ENCODE assay signal across 8 cellular contexts in the genomic region with DNA sequence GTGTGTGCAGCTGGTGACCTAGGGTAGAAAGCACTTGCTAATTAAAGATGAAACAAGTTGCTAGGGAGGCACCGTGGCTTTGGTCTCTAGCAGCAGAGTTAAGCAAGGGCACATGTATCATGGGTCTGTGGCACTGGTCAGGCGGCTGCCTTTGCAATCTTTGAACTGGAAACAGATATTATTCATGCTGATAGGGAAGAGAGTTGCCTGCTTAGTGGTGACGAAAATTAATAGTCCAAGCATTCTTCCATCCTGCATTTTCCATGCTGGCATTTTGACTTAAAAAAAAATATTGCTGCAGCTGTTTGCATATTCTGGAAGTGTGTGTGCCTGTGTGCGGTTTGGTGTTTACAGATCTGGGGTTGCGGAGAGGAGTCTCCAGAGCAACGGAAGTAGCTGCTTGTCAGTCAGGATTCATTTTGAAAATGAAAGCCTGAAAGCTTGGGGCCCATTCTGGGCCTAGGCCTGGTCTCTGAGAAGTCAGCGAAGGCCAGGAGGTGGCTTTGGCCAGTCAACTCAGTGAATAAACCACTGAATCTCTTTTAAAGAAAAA. TPM values are rescaled to one million over a fixed set of nuclear protein-coding genes. Genes with fewer than 3 reads are reported as not detected.
DNase-seq lines count a peak whose midpoint lies in the region; ATAC-seq and TF ChIP-seq lines count a peak whose summit lies in the region.

No MANE protein-coding gene starts in this region.

- no peak for TF ChIP-seq POLR2A in uterus (IDR thresholded peaks at IDR 0.05)

- no peaks in the 10 kb centered on the region for H3K36me3 Mint-ChIP-seq in activated naive CD4-positive, alpha-beta T cell treated with anti-CD3 and anti-CD28 coated beads, Interleukin-2, amount 50 U/mL, for 24 hours
- no peaks in the 10 kb centered on the region for H3K36me3 Mint-ChIP-seq in endodermal cell (ENCODE audit: low read depth)

- peak overlapping the region; percentile 76 for H3K4me3 Mint-ChIP-seq in activated naive CD4-positive, alpha-beta T cell treated with anti-CD3 and anti-CD28 coated beads, Interleukin-2, amount 50 U/mL, for 24 hours
- H3K4me3 Mint-ChIP-seq in endodermal cell = no peak overlapping the region

- H3K27ac ChIP-seq in endodermal cell (ENCODE audit: low read depth, low read length) (no peak overlapping the region), uterus (no peak overlapping the region)

- DNase-seq in NOMO-1 treated with dmso at 0.1 percent for 144 hours (lab: John Stamatoyannopoulos, UW; ENCODE audit: unreplicated experiment) (peak; percentile 68), NCI-H2227 (lab: John Stamatoyannopoulos, UW; ENCODE audit: unreplicated experiment) (no peak), endodermal cell (no peak), uterus (no peak)
- DNase-seq in stimulated activated CD4-positive, alpha-beta T cell treated with anti-CD3 and anti-CD28 coated beads, Interleukin-2, amount 100 ng/mL, for 24 hours = peak; percentile 49 to 50

- peaks cover 13% of the 10 kb centered on the region for H3K27me3 ChIP-seq in endodermal cell (ENCODE audit: control insufficient read depth, insufficient read depth, low read length, poor library complexity, severe bottlenecking)
- no peaks in the 10 kb centered on the region for H3K27me3 ChIP-seq in uterus

- H3K4me1 ChIP-seq in endodermal cell (ENCODE audit: control insufficient read depth, insufficient read depth, low read length) (no peaks in the 10 kb centered on the region), uterus (no peaks in the 10 kb centered on the region)

- intact Hi-C loops in uterus (cut with DNase I; ENCODE audit: low total_unique reads) = no loop called here

- H3K4me3 ChIP-seq in endodermal cell (ENCODE audit: low read length) (no peak overlapping the region), uterus (no peak overlapping the region)

- H3K27ac Mint-ChIP-seq in activated naive CD4-positive, alpha-beta T cell treated with anti-CD3 and anti-CD28 coated beads, Interleukin-2, amount 50 U/mL, for 24 hours = peak overlapping the region; percentile 77
- no peak overlapping the region for H3K27ac Mint-ChIP-seq in endodermal cell

- H3K9me3 ChIP-seq in endodermal cell (ENCODE audit: control insufficient read depth, low read length) = no peaks in the 10 kb centered on the region
- H3K9me3 ChIP-seq in uterus = no peaks in the 10 kb centered on the region

- H3K9me3 Mint-ChIP-seq in activated naive CD4-positive, alpha-beta T cell treated with anti-CD3 and anti-CD28 coated beads, Interleukin-2, amount 50 U/mL, for 24 hours = no peaks in the 10 kb centered on the region
- H3K9me3 Mint-ChIP-seq in endodermal cell = peaks cover 65% of the 10 kb centered on the region

- peak; percentile 71 for ATAC-seq in GM18499 (IDR thresholded peaks at IDR 0.05; ENCODE audit: insufficient read depth, unreplicated experiment)
- ATAC-seq in HG02642 (IDR thresholded peaks at IDR 0.05; ENCODE audit: poor library complexity, unreplicated experiment) = peak; percentile 67

- no peak overlapping the region for H3K9ac ChIP-seq in endodermal cell (ENCODE audit: extremely low read depth, low read length, poor library complexity, severe bottlenecking)

- H3K36me3 ChIP-seq in endodermal cell (ENCODE audit: control insufficient read depth, insufficient read depth, low read length) (no peaks in the 10 kb centered on the region), uterus (no peaks in the 10 kb centered on the region)

- no peak for TF ChIP-seq CTCF in endodermal cell (conservative IDR thresholded peaks at IDR 0.05)
- TF ChIP-seq CTCF in uterus (IDR thresholded peaks at IDR 0.05) = no peak

- H3K4me1 Mint-ChIP-seq in activated naive CD4-positive, alpha-beta T cell treated with anti-CD3 and anti-CD28 coated beads, Interleukin-2, amount 50 U/mL, for 24 hours = peaks cover 42% of the 10 kb centered on the region
- H3K4me1 Mint-ChIP-seq in endodermal cell = peaks cover 6% of the 10 kb centered on the region

- 85 to 87% methylated on average over 3 to 6 of the region's 7 CpGs for WGBS in endodermal cell (ENCODE audit: insufficient coverage in 1 of 2, insufficient read length in 1 of 2), 2 experiments

- H3K27me3 Mint-ChIP-seq in activated naive CD4-positive, alpha-beta T cell treated with anti-CD3 and anti-CD28 coated beads, Interleukin-2, amount 50 U/mL, for 24 hours = no peaks in the 10 kb centered on the region
- peaks cover 19% of the 10 kb centered on the region for H3K27me3 Mint-ChIP-seq in endodermal cell (ENCODE audit: insufficient read depth)

RNA-seq across cellular contexts. Expression of gene SOWAHD, which starts 2.3 kb away (rescaled TPM):
- total RNA-seq in endodermal cell (1 to 10 TPM; 1.7 to 2.7 TPM), uterus (under 1 TPM in 1 of 4 donors, not detected in 3; 0.69 TPM)
- polyA plus RNA-seq in endodermal cell (2013, experiment 1 of 2) = 0.57 TPM
- 0.29 TPM for polyA plus RNA-seq in endodermal cell (2013, experiment 2 of 2)

RNA-seq across cellular contexts. Expression of gene RPL39, which starts 35.4 kb away (rescaled TPM):
- total RNA-seq in endodermal cell = 1,000 to 10,000 TPM; 1,848 to 1,992 TPM
- 2,804 TPM for polyA plus RNA-seq in endodermal cell (2013, experiment 1 of 2)
- 2,758 TPM for polyA plus RNA-seq in endodermal cell (2013, experiment 2 of 2)
- 1,000 to 10,000 TPM; 2,055 to 6,062 (median 3,711) TPM for total RNA-seq in uterus

Comparison
In these comparisons a context has a peak if more than half of its experiments do, and no peak if none do; other contexts are left out.
1. DNase-seq: peak in NOMO-1 treated with dmso at 0.1 percent for 144 hours (single experiment) and stimulated activated CD4-positive, alpha-beta T cell treated with anti-CD3 and anti-CD28 coated beads, Interleukin-2, amount 100 ng/mL, for 24 hours (2 of 2); none in NCI-H2227 (single experiment), endodermal cell (single experiment) and uterus (0 of 2).